In genomic region chr14:93017341-93017797, GRCh38 we compare ENCODE assay signal across 19 cellular contexts.
DNase-seq lines count a peak whose midpoint lies in the region; ATAC-seq, FAIRE-seq and TF ChIP-seq lines count a peak whose summit lies in the region.
"Had no signal": no experiment of that assay in that cellular context is flagged by ENCODE, and none has a peak within 500 bp of the region (broad histone marks: within the 10 kb centered on the region; RNA-seq: fewer than 3 reads in every experiment).

No MANE protein-coding gene starts in this region.

- H3K4ac ChIP-seq in neuronal stem cell (ENCODE audit: low read length): no peak overlapping the region

- H2AK5ac ChIP-seq in neuronal stem cell (ENCODE audit: low read depth, low read length): peak overlapping the region; percentile 36

- DNase-seq in DMS 273 (lab: John Stamatoyannopoulos, UW; ENCODE audit: unreplicated experiment): peak; percentile 26
- no peak for DNase-seq in DMS 273 treated with DMSO at 0.1 percent for 48 hours (lab: John Stamatoyannopoulos, UW)
- DNase-seq in left cardiac atrium: no peak
- DNase-seq in neuronal stem cell (ENCODE audit: low spot score): no peak
- no peak for DNase-seq in transverse colon
- DNase-seq in GM12891 (ENCODE audit: insufficient read length, low spot score): no peak
- no peak for DNase-seq in stimulated activated CD4-positive, alpha-beta T cell treated with anti-CD3 and anti-CD28 coated beads, Interleukin-12 subunit alpha, Interleukin-12 subunit beta, amount 100 ng/mL, for 4 hours
- DNase-seq: activated CD4-positive, alpha-beta T cell treated with anti-CD3 and anti-CD28 coated beads for 4 hours; activated naive CD4-positive, alpha-beta T cell treated with anti-CD3 and anti-CD28 coated beads, Interleukin-2, amount 50 U/mL, for 16 hours; CD4-positive, CD25-positive, alpha-beta regulatory T cell; effector memory CD8-positive, alpha-beta T cell; foreskin fibroblast; mesendoderm; NCI-H446 treated with DMSO at 0.1 percent for 48 hours; SIG-M5; stimulated activated CD4-positive, alpha-beta T cell treated with anti-CD3 and anti-CD28 coated beads, Interleukin-15, amount 100 ng/mL, for 24 hours had no signal

- peaks cover 3% of the 10 kb centered on the region for H3K79me1 ChIP-seq in neuronal stem cell (ENCODE audit: low read depth, low read length)

- H4K91ac ChIP-seq in neuronal stem cell (ENCODE audit: low read depth, low read length, poor library complexity): no peak overlapping the region

- H2AFZ ChIP-seq in neuronal stem cell (ENCODE audit: low read length): no peak overlapping the region

- intact Hi-C loops in left cardiac atrium (cut with DNase I): no loop called here
- intact Hi-C loops in transverse colon (cut with DNase I; ENCODE audit: low total_unique reads): no loop called here

- H3K14ac ChIP-seq in neuronal stem cell (ENCODE audit: low read length): no peak overlapping the region

- no peak overlapping the region for H3K18ac ChIP-seq in neuronal stem cell (ENCODE audit: low read length)

- H3K9me3 ChIP-seq in neuronal stem cell (replicated peaks in 1 of 2; ENCODE audit: control insufficient read depth in 2 of 2, insufficient read depth in 1 of 2, low read depth in 1 of 2, low read length in 2 of 2): no peaks in the 10 kb centered on the region
- no peaks in the 10 kb centered on the region for H3K9me3 ChIP-seq in transverse colon

- H3K4me2 ChIP-seq in neuronal stem cell (ENCODE audit: insufficient read depth, low read length, poor library complexity, severe bottlenecking): no peak overlapping the region
- H3K4me2 ChIP-seq: KMS-11 had no signal

- H3K4me3 ChIP-seq in neuronal stem cell (ENCODE audit: low read length in 2 of 2): no peak overlapping the region
- no peak overlapping the region for H3K4me3 ChIP-seq in transverse colon

- no peaks in the 10 kb centered on the region for H3K27me3 ChIP-seq in neuronal stem cell (ENCODE audit: control insufficient read depth in 3 of 3, insufficient read depth in 3 of 3, low read depth in 1 of 3, low read length in 3 of 3)
- H3K27me3 ChIP-seq in transverse colon: no peaks in the 10 kb centered on the region

- TF ChIP-seq CTCF in transverse colon (IDR thresholded peaks at IDR 0.05): no peak

- no peak overlapping the region for H4K8ac ChIP-seq in neuronal stem cell (ENCODE audit: low read depth, low read length)

- FAIRE-seq in GM12891 (lab: Jason Lieb, UNC): no peak

- TF ChIP-seq EP300 in transverse colon (IDR thresholded peaks at IDR 0.05; ENCODE audit: low read depth): no peak

- H2BK5ac ChIP-seq in neuronal stem cell (ENCODE audit: low read length): no peak overlapping the region

- ATAC-seq in left cardiac atrium: peak; percentile 11 to 16
- no peak for ATAC-seq in GM21447 (IDR thresholded peaks at IDR 0.05; ENCODE audit: unreplicated experiment)
- ATAC-seq: effector memory CD8-positive, alpha-beta T cell had no signal

- H3K4me1 ChIP-seq in neuronal stem cell (ENCODE audit: control insufficient read depth in 2 of 2, insufficient read depth in 1 of 2, low read depth in 1 of 2, low read length in 2 of 2) (peaks cover 17 to 20% of the 10 kb centered on the region in 2 donors), transverse colon (peaks cover 25 to 43% (median 28%) of the 10 kb centered on the region in 4 donors)

- H3K36me3 ChIP-seq in neuronal stem cell (replicated peaks in 1 of 2; ENCODE audit: control insufficient read depth in 2 of 2, insufficient read depth in 2 of 2, low read length in 2 of 2) (no peaks in the 10 kb centered on the region), transverse colon (no peaks in the 10 kb centered on the region)

- no peak overlapping the region for H3K27ac ChIP-seq in neuronal stem cell (replicated peaks; ENCODE audit: low read length)
- peak overlapping the region in 3 of 4 donors; percentile 32 to 83 (median 78) for H3K27ac ChIP-seq in transverse colon
- H3K27ac ChIP-seq: 22Rv1, KMS-11 had no signal

- TF ChIP-seq POLR2A in transverse colon (IDR thresholded peaks at IDR 0.05) (no peak), GM12891 (IDR thresholded peaks at IDR 0.05; ENCODE audit: low read depth, low read length) (no peak)

- no peak overlapping the region for H2BK15ac ChIP-seq in neuronal stem cell (ENCODE audit: low read length)

- in situ Hi-C loops in transverse colon (cut with MboI; ENCODE audit: low pct_ligation_motif_present in 1 of 4, low pct_unique_long_range_greater_than_20kb in 1 of 4, low sequenced_read_pairs in 3 of 4): no loop called here

- H3K9ac ChIP-seq in neuronal stem cell (ENCODE audit: low read depth, low read length, poor library complexity): no peak overlapping the region
- H3K9ac ChIP-seq: KMS-11 had no signal

- H2BK120ac ChIP-seq in neuronal stem cell (ENCODE audit: low read depth, low read length): no peak overlapping the region

- no peak overlapping the region for H2BK12ac ChIP-seq in neuronal stem cell (ENCODE audit: low read length)

- no peak overlapping the region for H3K23ac ChIP-seq in neuronal stem cell (ENCODE audit: low read depth, low read length, poor library complexity)

- no CpG with 5 or more reads among the region's 15 CpGs for WGBS in neuronal stem cell (ENCODE audit: extremely low coverage in 2 of 2, insufficient read length in 2 of 2, insufficient replicate concordance in 1 of 2), 2 donors
- WGBS in transverse colon (ENCODE audit: low coverage in 1 of 2), 2 donors: 90% methylated on average over 9 of the region's 15 CpGs; no CpG with 5 or more reads in 1 of the 2 donors

TF ChIP-seq in GM12891, 5 proteins besides CTCF, POLR2A, EP300 and RAD21:
- TF ChIP-seq POU2F2 (IDR thresholded peaks at IDR 0.05; ENCODE audit: low read depth, low read length): no peak
- TF ChIP-seq TAF1 (IDR thresholded peaks at IDR 0.05; ENCODE audit: low read depth, low read length): no peak
- no peak for TF ChIP-seq PAX5 (IDR thresholded peaks at IDR 0.05; ENCODE audit: insufficient read depth, low read length, severe bottlenecking)
- no peak for TF ChIP-seq SPI1 (IDR thresholded peaks at IDR 0.05; ENCODE audit: low read depth, low read length)
- no peak for TF ChIP-seq POLR2AphosphoS5 (IDR thresholded peaks at IDR 0.05; ENCODE audit: low read depth, low read length)
